ENCODE assay signal across 1 cellular context in the genomic region with DNA sequence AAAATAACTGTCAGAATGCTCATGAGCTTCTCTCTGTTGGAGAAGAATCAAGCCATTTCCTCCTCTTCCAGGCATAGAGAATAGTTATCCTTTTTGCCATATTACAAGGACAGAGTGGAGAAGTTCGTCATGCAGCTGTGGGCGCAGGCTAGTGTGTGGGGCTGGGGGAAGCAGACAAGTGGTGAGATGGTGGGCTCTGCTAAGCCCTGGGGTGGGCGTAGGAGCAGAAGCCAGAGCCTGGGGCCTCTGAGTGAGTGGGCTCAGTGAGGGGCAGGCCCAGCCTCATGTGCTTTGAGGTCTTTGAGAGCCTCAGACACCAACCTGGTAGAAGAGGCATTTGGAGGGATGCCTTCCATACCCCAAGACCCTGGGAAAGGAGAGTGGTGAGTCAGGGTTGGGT.
TF ChIP-seq lines count a peak whose summit lies in the region.

No MANE protein-coding gene starts in this region.

TF ChIP-seq in WTC11, 78 proteins besides CTCF, POLR2A, EP300 and RAD21:
- TF ChIP-seq, protein P1, sequence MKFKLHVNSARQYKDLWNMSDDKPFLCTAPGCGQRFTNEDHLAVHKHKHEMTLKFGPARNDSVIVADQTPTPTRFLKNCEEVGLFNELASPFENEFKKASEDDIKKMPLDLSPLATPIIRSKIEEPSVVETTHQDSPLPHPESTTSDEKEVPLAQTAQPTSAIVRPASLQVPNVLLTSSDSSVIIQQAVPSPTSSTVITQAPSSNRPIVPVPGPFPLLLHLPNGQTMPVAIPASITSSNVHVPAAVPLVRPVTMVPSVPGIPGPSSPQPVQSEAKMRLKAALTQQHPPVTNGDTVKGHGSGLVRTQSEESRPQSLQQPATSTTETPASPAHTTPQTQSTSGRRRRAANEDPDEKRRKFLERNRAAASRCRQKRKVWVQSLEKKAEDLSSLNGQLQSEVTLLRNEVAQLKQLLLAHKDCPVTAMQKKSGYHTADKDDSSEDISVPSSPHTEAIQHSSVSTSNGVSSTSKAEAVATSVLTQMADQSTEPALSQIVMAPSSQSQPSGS (CRISPR knock-in tag; IDR thresholded peaks at IDR 0.05; ENCODE audit: borderline replicate concordance, low read depth): no peak
- TF ChIP-seq, protein P2, sequence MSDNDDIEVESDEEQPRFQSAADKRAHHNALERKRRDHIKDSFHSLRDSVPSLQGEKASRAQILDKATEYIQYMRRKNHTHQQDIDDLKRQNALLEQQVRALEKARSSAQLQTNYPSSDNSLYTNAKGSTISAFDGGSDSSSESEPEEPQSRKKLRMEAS (CRISPR knock-in tag; IDR thresholded peaks at IDR 0.05): no peak
- TF ChIP-seq, protein P3, sequence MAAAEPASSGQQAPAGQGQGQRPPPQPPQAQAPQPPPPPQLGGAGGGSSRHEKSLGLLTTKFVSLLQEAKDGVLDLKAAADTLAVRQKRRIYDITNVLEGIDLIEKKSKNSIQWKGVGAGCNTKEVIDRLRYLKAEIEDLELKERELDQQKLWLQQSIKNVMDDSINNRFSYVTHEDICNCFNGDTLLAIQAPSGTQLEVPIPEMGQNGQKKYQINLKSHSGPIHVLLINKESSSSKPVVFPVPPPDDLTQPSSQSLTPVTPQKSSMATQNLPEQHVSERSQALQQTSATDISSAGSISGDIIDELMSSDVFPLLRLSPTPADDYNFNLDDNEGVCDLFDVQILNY (CRISPR knock-in tag; IDR thresholded peaks at IDR 0.05): no peak
- TF ChIP-seq, protein P4, sequence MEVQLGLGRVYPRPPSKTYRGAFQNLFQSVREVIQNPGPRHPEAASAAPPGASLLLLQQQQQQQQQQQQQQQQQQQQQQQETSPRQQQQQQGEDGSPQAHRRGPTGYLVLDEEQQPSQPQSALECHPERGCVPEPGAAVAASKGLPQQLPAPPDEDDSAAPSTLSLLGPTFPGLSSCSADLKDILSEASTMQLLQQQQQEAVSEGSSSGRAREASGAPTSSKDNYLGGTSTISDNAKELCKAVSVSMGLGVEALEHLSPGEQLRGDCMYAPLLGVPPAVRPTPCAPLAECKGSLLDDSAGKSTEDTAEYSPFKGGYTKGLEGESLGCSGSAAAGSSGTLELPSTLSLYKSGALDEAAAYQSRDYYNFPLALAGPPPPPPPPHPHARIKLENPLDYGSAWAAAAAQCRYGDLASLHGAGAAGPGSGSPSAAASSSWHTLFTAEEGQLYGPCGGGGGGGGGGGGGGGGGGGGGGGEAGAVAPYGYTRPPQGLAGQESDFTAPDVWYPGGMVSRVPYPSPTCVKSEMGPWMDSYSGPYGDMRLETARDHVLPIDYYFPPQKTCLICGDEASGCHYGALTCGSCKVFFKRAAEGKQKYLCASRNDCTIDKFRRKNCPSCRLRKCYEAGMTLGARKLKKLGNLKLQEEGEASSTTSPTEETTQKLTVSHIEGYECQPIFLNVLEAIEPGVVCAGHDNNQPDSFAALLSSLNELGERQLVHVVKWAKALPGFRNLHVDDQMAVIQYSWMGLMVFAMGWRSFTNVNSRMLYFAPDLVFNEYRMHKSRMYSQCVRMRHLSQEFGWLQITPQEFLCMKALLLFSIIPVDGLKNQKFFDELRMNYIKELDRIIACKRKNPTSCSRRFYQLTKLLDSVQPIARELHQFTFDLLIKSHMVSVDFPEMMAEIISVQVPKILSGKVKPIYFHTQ (CRISPR knock-in tag; IDR thresholded peaks at IDR 0.05): no peak
- TF ChIP-seq ZNF138 (CRISPR knock-in tag; conservative IDR thresholded peaks at IDR 0.05): no peak
- no peak for TF ChIP-seq NFATC4 (CRISPR knock-in tag; IDR thresholded peaks at IDR 0.05)
- no peak for TF ChIP-seq RELA (CRISPR knock-in tag; IDR thresholded peaks at IDR 0.05; ENCODE audit: borderline replicate concordance)
- TF ChIP-seq ATF1 (CRISPR knock-in tag; IDR thresholded peaks at IDR 0.05): no peak
- TF ChIP-seq HMGA2 (CRISPR knock-in tag; IDR thresholded peaks at IDR 0.05): no peak
- TF ChIP-seq ESRRA (CRISPR knock-in tag; IDR thresholded peaks at IDR 0.05; ENCODE audit: borderline replicate concordance): no peak
- TF ChIP-seq NR1H2 (CRISPR knock-in tag; IDR thresholded peaks at IDR 0.05): no peak
- no peak for TF ChIP-seq CDX4 (CRISPR knock-in tag; IDR thresholded peaks at IDR 0.05; ENCODE audit: borderline replicate concordance)
- TF ChIP-seq, protein P5, sequence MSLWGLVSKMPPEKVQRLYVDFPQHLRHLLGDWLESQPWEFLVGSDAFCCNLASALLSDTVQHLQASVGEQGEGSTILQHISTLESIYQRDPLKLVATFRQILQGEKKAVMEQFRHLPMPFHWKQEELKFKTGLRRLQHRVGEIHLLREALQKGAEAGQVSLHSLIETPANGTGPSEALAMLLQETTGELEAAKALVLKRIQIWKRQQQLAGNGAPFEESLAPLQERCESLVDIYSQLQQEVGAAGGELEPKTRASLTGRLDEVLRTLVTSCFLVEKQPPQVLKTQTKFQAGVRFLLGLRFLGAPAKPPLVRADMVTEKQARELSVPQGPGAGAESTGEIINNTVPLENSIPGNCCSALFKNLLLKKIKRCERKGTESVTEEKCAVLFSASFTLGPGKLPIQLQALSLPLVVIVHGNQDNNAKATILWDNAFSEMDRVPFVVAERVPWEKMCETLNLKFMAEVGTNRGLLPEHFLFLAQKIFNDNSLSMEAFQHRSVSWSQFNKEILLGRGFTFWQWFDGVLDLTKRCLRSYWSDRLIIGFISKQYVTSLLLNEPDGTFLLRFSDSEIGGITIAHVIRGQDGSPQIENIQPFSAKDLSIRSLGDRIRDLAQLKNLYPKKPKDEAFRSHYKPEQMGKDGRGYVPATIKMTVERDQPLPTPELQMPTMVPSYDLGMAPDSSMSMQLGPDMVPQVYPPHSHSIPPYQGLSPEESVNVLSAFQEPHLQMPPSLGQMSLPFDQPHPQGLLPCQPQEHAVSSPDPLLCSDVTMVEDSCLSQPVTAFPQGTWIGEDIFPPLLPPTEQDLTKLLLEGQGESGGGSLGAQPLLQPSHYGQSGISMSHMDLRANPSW (CRISPR knock-in tag; conservative IDR thresholded peaks at IDR 0.05; ENCODE audit: low read depth): no peak
- no peak for TF ChIP-seq ELF4 (CRISPR knock-in tag; IDR thresholded peaks at IDR 0.05; ENCODE audit: low read depth)
